15 cellular contexts compared by ENCODE assay signal in the genomic region with DNA sequence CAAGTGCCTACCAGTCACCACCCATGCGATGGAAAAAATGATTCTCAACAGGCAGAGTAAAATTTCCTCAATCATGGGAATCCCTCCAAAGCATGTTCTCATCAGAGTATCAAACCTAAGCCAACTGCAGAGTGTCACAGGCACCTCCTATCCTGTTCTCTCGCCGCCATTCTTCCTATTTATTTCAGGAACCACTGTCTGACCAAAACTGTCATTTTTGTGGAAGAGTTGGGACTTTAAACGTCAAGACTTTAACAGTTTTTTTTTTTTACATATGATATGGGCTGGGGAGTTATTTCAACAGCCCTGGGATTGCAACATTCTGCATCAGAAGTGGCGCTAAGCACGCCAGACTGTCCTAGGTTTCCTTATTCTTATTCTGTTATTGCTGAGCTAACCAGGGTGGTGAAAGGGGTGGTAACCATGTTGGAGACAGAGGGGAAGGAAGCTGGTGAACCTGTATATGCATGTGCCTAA. TPM values are rescaled to one million over a fixed set of nuclear protein-coding genes. Genes with fewer than 3 reads are reported as not detected.
DNase-seq lines count a peak whose midpoint lies in the region; ATAC-seq and TF ChIP-seq lines count a peak whose summit lies in the region.
"Had no signal": no experiment of that assay in that cellular context is flagged by ENCODE, and none has a peak within 500 bp of the region (broad histone marks: within the 10 kb centered on the region; RNA-seq: fewer than 3 reads in every experiment).

No MANE protein-coding gene starts in this region.

- intact Hi-C loops in activated CD8-positive, alpha-beta T cell treated with anti-CD3 and anti-CD28 coated beads for 36 hours (cut with micrococcal nuclease), result no loop called here
- intact Hi-C loops in adrenal gland (cut with DNase I), result no loop called here
- intact Hi-C loops in CD8-positive, alpha-beta T cell (cut with DNase I, micrococcal nuclease), result no loop called here
- intact Hi-C loops in activated naive CD4-positive, alpha-beta T cell treated with anti-CD3 and anti-CD28 coated beads for 36 hours (cut with micrococcal nuclease), result no loop called here

- no peak for TF ChIP-seq CTCF in activated CD8-positive, alpha-beta T cell treated with anti-CD3 and anti-CD28 coated beads for 36 hours (IDR thresholded peaks at IDR 0.05)
- TF ChIP-seq CTCF in adrenal gland (IDR thresholded peaks at IDR 0.05) (no peak), thoracic aorta (IDR thresholded peaks at IDR 0.05) (no peak)
- no peak for TF ChIP-seq CTCF in CD8-positive, alpha-beta T cell (IDR thresholded peaks at IDR 0.05)

- H3K4me1 ChIP-seq in adrenal gland (replicated peaks in 1 of 2), result peaks cover 0 to 3% of the 10 kb centered on the region in 2 donors
- H3K4me1 ChIP-seq in thoracic aorta (ENCODE audit: control insufficient read depth in 1 of 2, low read depth in 2 of 2), result peaks cover 10 to 13% of the 10 kb centered on the region in 2 donors
- no peaks in the 10 kb centered on the region for H3K4me1 ChIP-seq in CD8-positive, alpha-beta T cell (ENCODE audit: insufficient read depth, low read length)
- H3K4me1 ChIP-seq in effector memory CD4-positive, alpha-beta T cell (ENCODE audit: control insufficient read depth, insufficient read depth, low read length, poor library complexity, severe bottlenecking), result no peaks in the 10 kb centered on the region

- CTCF ChIA-PET in activated CD8-positive, alpha-beta T cell treated with anti-CD3 and anti-CD28 coated beads for 36 hours (lab: Charles Lee), result interaction anchor here (0.8 to 1.3 kb wide), 4 partner anchors 13 to 79 kb away, joined by 3 read pairs; no protein-coding TSS in a partner anchor
- CTCF ChIA-PET in activated CD8-positive, alpha-beta T cell treated with anti-CD3 and anti-CD28 coated beads, Interleukin-2, amount 10 ng/mL, durations not matched to agents 7 days and 5 days (lab: Charles Lee), result interaction anchor here (0.7 to 1.5 kb wide), 2 partner anchors 29 to 99 kb away, joined by 3 to 4 read pairs; no protein-coding TSS in a partner anchor
- CTCF ChIA-PET in CD8-positive, alpha-beta T cell (lab: Charles Lee), result no interaction called here
- CTCF ChIA-PET in activated naive CD4-positive, alpha-beta T cell treated with anti-CD3 and anti-CD28 coated beads for 36 hours (lab: Charles Lee), result interaction anchor here (0.6 to 1.2 kb wide), 2 partner anchors 29 to 160 kb away, joined by 4 to 7 read pairs; a partner anchor contains a TSS

- no peak for ATAC-seq in activated CD8-positive, alpha-beta T cell treated with anti-CD3 and anti-CD28 coated beads for 36 hours
- ATAC-seq in activated CD8-positive, alpha-beta T cell treated with anti-CD3 and anti-CD28 coated beads, Interleukin-2, amount 10 ng/mL, durations not matched to agents 7 days and 5 days, result no peak
- peak; percentile 33 for ATAC-seq in thoracic aorta (ENCODE audit: insufficient number of reproducible peaks, low FRiP score, low read depth)
- ATAC-seq in CD8-positive, alpha-beta T cell, result no peak

- H3K27ac ChIP-seq in adrenal gland (peak overlapping the region in 2 of 5 donors; percentile 35 to 64), thoracic aorta (no peak overlapping the region)
- no peak overlapping the region for H3K27ac ChIP-seq in CD8-positive, alpha-beta T cell (ENCODE audit: low read depth, low read length)
- H3K27ac ChIP-seq in effector memory CD4-positive, alpha-beta T cell (ENCODE audit: insufficient read depth, low read length, poor library complexity, severe bottlenecking), result no peak overlapping the region

- no peaks in the 10 kb centered on the region for H3K36me3 ChIP-seq in adrenal gland (replicated peaks in 1 of 2)
- no peaks in the 10 kb centered on the region for H3K36me3 ChIP-seq in thoracic aorta
- no peaks in the 10 kb centered on the region for H3K36me3 ChIP-seq in CD8-positive, alpha-beta T cell (ENCODE audit: insufficient read depth, low read length)
- H3K36me3 ChIP-seq in effector memory CD4-positive, alpha-beta T cell (ENCODE audit: control insufficient read depth, insufficient read depth, low read length), result no peaks in the 10 kb centered on the region

- no peaks in the 10 kb centered on the region for H3K27me3 Mint-ChIP-seq in activated CD8-positive, alpha-beta T cell treated with anti-CD3 and anti-CD28 coated beads for 36 hours
- no peaks in the 10 kb centered on the region for H3K27me3 Mint-ChIP-seq in activated CD8-positive, alpha-beta T cell treated with anti-CD3 and anti-CD28 coated beads, Interleukin-2, amount 10 ng/mL, durations not matched to agents 7 days and 5 days (ENCODE audit: low read depth)
- no peaks in the 10 kb centered on the region for H3K27me3 Mint-ChIP-seq in CD8-positive, alpha-beta T cell (ENCODE audit: low read depth)
- no peaks in the 10 kb centered on the region for H3K27me3 Mint-ChIP-seq in activated naive CD4-positive, alpha-beta T cell treated with anti-CD3 and anti-CD28 coated beads for 36 hours (ENCODE audit: low read depth)

- H3K36me3 Mint-ChIP-seq in activated CD8-positive, alpha-beta T cell treated with anti-CD3 and anti-CD28 coated beads for 36 hours (ENCODE audit: low read depth), result peaks cover 17% of the 10 kb centered on the region
- H3K36me3 Mint-ChIP-seq in activated CD8-positive, alpha-beta T cell treated with anti-CD3 and anti-CD28 coated beads, Interleukin-2, amount 10 ng/mL, durations not matched to agents 7 days and 5 days (ENCODE audit: low read depth), result peaks cover 37% of the 10 kb centered on the region
- H3K36me3 Mint-ChIP-seq in CD8-positive, alpha-beta T cell, result peaks cover 25% of the 10 kb centered on the region
- H3K36me3 Mint-ChIP-seq in activated naive CD4-positive, alpha-beta T cell treated with anti-CD3 and anti-CD28 coated beads for 36 hours (ENCODE audit: low read depth), result peaks cover 20% of the 10 kb centered on the region

- POLR2A ChIA-PET in activated CD8-positive, alpha-beta T cell treated with anti-CD3 and anti-CD28 coated beads for 36 hours (lab: Charles Lee), result no interaction called here
- POLR2A ChIA-PET in activated CD8-positive, alpha-beta T cell treated with anti-CD3 and anti-CD28 coated beads, Interleukin-2, amount 10 ng/mL, durations not matched to agents 7 days and 5 days (lab: Charles Lee), result no interaction called here
- POLR2A ChIA-PET in CD8-positive, alpha-beta T cell (lab: Charles Lee), result interaction anchor here (0.8 kb wide), 1 partner anchor 12 kb away, joined by 3 read pairs; no protein-coding TSS in a partner anchor

- DNase-seq in activated CD8-positive, alpha-beta T cell treated with anti-CD3 and anti-CD28 coated beads for 36 hours, result no peak
- DNase-seq in activated CD8-positive, alpha-beta T cell treated with anti-CD3 and anti-CD28 coated beads, Interleukin-2, amount 10 ng/mL, durations not matched to agents 7 days and 5 days, result no peak
- DNase-seq in adrenal gland (peak in 4 of 7 donors; percentile 33 to 53 (median 46)), iris pigment epithelial cell (ENCODE audit: low read depth) (peak; percentile 74), thoracic aorta (ENCODE audit: low spot score) (no peak)
- no peak for DNase-seq in CD8-positive, alpha-beta T cell
- DNase-seq in activated naive CD4-positive, alpha-beta T cell treated with anti-CD3 and anti-CD28 coated beads for 36 hours, result no peak
- no peak for DNase-seq in effector memory CD4-positive, alpha-beta T cell
- DNase-seq: activated CD4-positive, alpha-beta T cell treated with anti-CD3 and anti-CD28 coated beads, Interleukin-2, amount 50 U/mL, for 1 hour; activated naive CD4-positive, alpha-beta T cell; Calu3; islet precursor cell; NCI-H1436; NCI-H82 had no signal

- H3K27me3 ChIP-seq in adrenal gland (no peaks in the 10 kb centered on the region), thoracic aorta (replicated peaks; ENCODE audit: insufficient read depth) (no peaks in the 10 kb centered on the region)
- no peaks in the 10 kb centered on the region for H3K27me3 ChIP-seq in CD8-positive, alpha-beta T cell (ENCODE audit: insufficient read depth, low read length)
- no peaks in the 10 kb centered on the region for H3K27me3 ChIP-seq in effector memory CD4-positive, alpha-beta T cell (replicated peaks; ENCODE audit: control insufficient read depth, insufficient read depth, low read length, poor library complexity, severe bottlenecking)

- H3K4me3 Mint-ChIP-seq in activated CD8-positive, alpha-beta T cell treated with anti-CD3 and anti-CD28 coated beads for 36 hours, result no peak overlapping the region
- H3K4me3 Mint-ChIP-seq in activated CD8-positive, alpha-beta T cell treated with anti-CD3 and anti-CD28 coated beads, Interleukin-2, amount 10 ng/mL, durations not matched to agents 7 days and 5 days, result no peak overlapping the region
- no peak overlapping the region for H3K4me3 Mint-ChIP-seq in CD8-positive, alpha-beta T cell
- H3K4me3 Mint-ChIP-seq in activated naive CD4-positive, alpha-beta T cell treated with anti-CD3 and anti-CD28 coated beads for 36 hours, result no peak overlapping the region
- H3K4me3 Mint-ChIP-seq: nephron had no signal

- no peak for TF ChIP-seq POLR2A in adrenal gland (IDR thresholded peaks at IDR 0.05)

- H3K27ac Mint-ChIP-seq in activated CD8-positive, alpha-beta T cell treated with anti-CD3 and anti-CD28 coated beads for 36 hours, result peak overlapping the region; percentile 22
- no peak overlapping the region for H3K27ac Mint-ChIP-seq in activated CD8-positive, alpha-beta T cell treated with anti-CD3 and anti-CD28 coated beads, Interleukin-2, amount 10 ng/mL, durations not matched to agents 7 days and 5 days
- H3K27ac Mint-ChIP-seq in CD8-positive, alpha-beta T cell, result no peak overlapping the region
- no peak overlapping the region for H3K27ac Mint-ChIP-seq in activated naive CD4-positive, alpha-beta T cell treated with anti-CD3 and anti-CD28 coated beads for 36 hours
- H3K27ac Mint-ChIP-seq: nephron had no signal

- 75 to 81% (median 78%) methylated on average over 6 of the region's 6 CpGs for WGBS in adrenal gland, 4 donors

- H3K9me3 ChIP-seq in adrenal gland (replicated peaks in 1 of 3) (no peaks in the 10 kb centered on the region), thoracic aorta (no peaks in the 10 kb centered on the region)
- no peaks in the 10 kb centered on the region for H3K9me3 ChIP-seq in CD8-positive, alpha-beta T cell (ENCODE audit: low read length)
- no peaks in the 10 kb centered on the region for H3K9me3 ChIP-seq in effector memory CD4-positive, alpha-beta T cell (ENCODE audit: control insufficient read depth, low read length)

- H3K4me3 ChIP-seq in adrenal gland (no peak overlapping the region), thoracic aorta (no peak overlapping the region)
- no peak overlapping the region for H3K4me3 ChIP-seq in CD8-positive, alpha-beta T cell (ENCODE audit: low read depth, low read length)
- no peak overlapping the region for H3K4me3 ChIP-seq in effector memory CD4-positive, alpha-beta T cell (ENCODE audit: insufficient read depth, low read depth, low read length, poor library complexity, severe bottlenecking)

- no peaks in the 10 kb centered on the region for H3K9me3 Mint-ChIP-seq in activated CD8-positive, alpha-beta T cell treated with anti-CD3 and anti-CD28 coated beads for 36 hours
- H3K9me3 Mint-ChIP-seq in activated CD8-positive, alpha-beta T cell treated with anti-CD3 and anti-CD28 coated beads, Interleukin-2, amount 10 ng/mL, durations not matched to agents 7 days and 5 days (ENCODE audit: insufficient read depth), result no peaks in the 10 kb centered on the region
- H3K9me3 Mint-ChIP-seq in CD8-positive, alpha-beta T cell, result no peaks in the 10 kb centered on the region
- H3K9me3 Mint-ChIP-seq in activated naive CD4-positive, alpha-beta T cell treated with anti-CD3 and anti-CD28 coated beads for 36 hours, result no peaks in the 10 kb centered on the region

- H3K4me1 Mint-ChIP-seq in activated CD8-positive, alpha-beta T cell treated with anti-CD3 and anti-CD28 coated beads for 36 hours (ENCODE audit: low read depth), result peaks cover 16% of the 10 kb centered on the region
- peaks cover 6% of the 10 kb centered on the region for H3K4me1 Mint-ChIP-seq in activated CD8-positive, alpha-beta T cell treated with anti-CD3 and anti-CD28 coated beads, Interleukin-2, amount 10 ng/mL, durations not matched to agents 7 days and 5 days (ENCODE audit: low read depth)
- peaks cover 6% of the 10 kb centered on the region for H3K4me1 Mint-ChIP-seq in CD8-positive, alpha-beta T cell (ENCODE audit: low read depth)
- H3K4me1 Mint-ChIP-seq in activated naive CD4-positive, alpha-beta T cell treated with anti-CD3 and anti-CD28 coated beads for 36 hours (ENCODE audit: low read depth), result peaks cover 20% of the 10 kb centered on the region
- H3K4me1 Mint-ChIP-seq: nephron had no signal

RNA-seq across cellular contexts. Expression of a gene that starts 29.5 kb away (rescaled TPM):
- total RNA-seq in activated CD8-positive, alpha-beta T cell treated with anti-CD3 and anti-CD28 coated beads for 36 hours, result 10 to 100 TPM; 49.1 to 50.6 TPM
- 10 to 100 TPM; 62.4 to 64.7 TPM for total RNA-seq in activated CD8-positive, alpha-beta T cell treated with anti-CD3 and anti-CD28 coated beads, Interleukin-2, amount 10 ng/mL, durations not matched to agents 7 days and 5 days
- total RNA-seq in adrenal gland, result 100 to 1,000 TPM in 2 of 8 donors, 10 to 100 TPM in 6; 49.1 to 194 (median 74.1) TPM
- 100 to 1,000 TPM in 1 of 3 donors, 10 to 100 TPM in 2; 68.1 to 130 (median 97.5) TPM for polyA plus RNA-seq in adrenal gland
- total RNA-seq in thoracic aorta, result 10 to 100 TPM; 62.5 to 72.2 TPM
- total RNA-seq in CD8-positive, alpha-beta T cell, result 10 to 100 TPM; 28.4 to 30.5 TPM
- 10 to 100 TPM; 50.6 to 57.1 TPM for total RNA-seq in activated naive CD4-positive, alpha-beta T cell treated with anti-CD3 and anti-CD28 coated beads for 36 hours

Comparison
In these comparisons a context has a peak if more than half of its experiments do, and no peak if none do; other contexts are left out.
1. DNase-seq: peak in adrenal gland (4 of 7) and iris pigment epithelial cell (single experiment); none in activated CD8-positive, alpha-beta T cell treated with anti-CD3 and anti-CD28 coated beads for 36 hours (single experiment), activated CD8-positive, alpha-beta T cell treated with anti-CD3 and anti-CD28 coated beads, Interleukin-2, amount 10 ng/mL, durations not matched to agents 7 days and 5 days (single experiment), thoracic aorta (single experiment), CD8-positive, alpha-beta T cell (0 of 7), activated naive CD4-positive, alpha-beta T cell treated with anti-CD3 and anti-CD28 coated beads for 36 hours (single experiment) and effector memory CD4-positive, alpha-beta T cell (0 of 3).